ENCODE assay signal across 9 cellular contexts in the genomic region with DNA sequence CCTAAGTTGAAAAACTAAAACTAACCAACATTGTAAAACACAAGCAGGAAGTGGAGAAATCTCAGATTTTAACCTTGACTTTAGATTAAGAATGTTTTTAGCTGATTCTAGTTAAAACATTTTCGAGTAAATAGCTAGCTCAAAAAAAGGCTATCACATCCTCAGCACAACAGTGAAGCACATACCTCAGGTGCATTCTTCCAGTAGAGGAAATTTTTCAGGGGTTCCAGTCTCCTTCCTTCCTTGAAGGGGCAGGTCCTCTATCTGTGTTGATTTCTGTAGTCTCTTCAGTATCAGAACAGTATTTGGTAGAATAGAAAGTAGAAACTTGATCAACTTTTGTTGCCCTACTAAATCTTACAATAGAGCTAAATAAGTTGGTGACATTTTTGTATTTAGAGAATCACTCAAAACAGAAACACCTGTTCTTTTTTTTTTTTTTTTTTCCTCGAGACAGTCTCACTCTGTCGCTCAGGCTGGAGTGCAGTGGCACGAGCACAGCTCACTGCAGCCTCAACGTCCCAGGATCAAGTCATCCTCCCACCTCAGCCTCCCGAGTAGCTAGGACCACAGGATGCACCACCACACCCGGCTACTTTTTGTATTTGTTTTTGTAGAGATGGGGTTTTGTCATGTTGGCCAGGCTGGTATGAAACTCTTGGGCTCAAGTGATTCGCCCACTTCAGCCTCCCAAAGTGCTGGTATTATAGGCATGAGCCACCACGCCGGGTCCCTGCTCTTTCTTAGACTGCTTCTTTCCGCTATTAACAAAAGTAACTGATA. TPM values are rescaled to one million over a fixed set of nuclear protein-coding genes. Genes with fewer than 3 reads are reported as not detected.
DNase-seq lines count a peak whose midpoint lies in the region; ATAC-seq lines count a peak whose summit lies in the region.
"Had no signal": no experiment of that assay in that cellular context is flagged by ENCODE, and none has a peak within 500 bp of the region (broad histone marks: within the 10 kb centered on the region; RNA-seq: fewer than 3 reads in every experiment).

No MANE protein-coding gene starts in this region.

- H3K27me3 Mint-ChIP-seq in CD4-positive, alpha-beta memory T cell = no peaks in the 10 kb centered on the region
- H3K27me3 Mint-ChIP-seq in activated naive CD8-positive, alpha-beta T cell treated with anti-CD3 and anti-CD28 coated beads, Interleukin-2, amount 50 U/mL, for 24 hours = no peaks in the 10 kb centered on the region

- POLR2A ChIA-PET in CD4-positive, alpha-beta memory T cell (lab: Charles Lee; ENCODE audit: partially characterized antibody) = interaction anchor here (0.6 to 3.5 kb wide), 16 partner anchors 10 to 675 kb away, joined by 3 to 38 read pairs (median 6); partner anchors contain the start of gene WIPF1

- H3K9me3 Mint-ChIP-seq in CD4-positive, alpha-beta memory T cell = peaks cover 0 to 3% (median 0%) of the 10 kb centered on the region in 8 donors
- H3K9me3 Mint-ChIP-seq in activated naive CD8-positive, alpha-beta T cell treated with anti-CD3 and anti-CD28 coated beads, Interleukin-2, amount 50 U/mL, for 24 hours = peaks cover 3% of the 10 kb centered on the region

- peaks cover 43 to 80% (median 61%) of the 10 kb centered on the region in 4 donors for H3K4me1 Mint-ChIP-seq in CD4-positive, alpha-beta memory T cell
- H3K4me1 Mint-ChIP-seq in activated naive CD8-positive, alpha-beta T cell treated with anti-CD3 and anti-CD28 coated beads, Interleukin-2, amount 50 U/mL, for 24 hours = peaks cover 72% of the 10 kb centered on the region

- intact Hi-C loops in CD4-positive, alpha-beta memory T cell (cut with micrococcal nuclease) = loop anchor here (1.0 to 5.0 kb wide), 4 partner anchors 8 to 528 kb away; partner anchors contain the start of genes OLA1 and SP3

- CTCF ChIA-PET in CD4-positive, alpha-beta memory T cell (lab: Charles Lee; ENCODE audit: partially characterized antibody) = interaction anchor here (0.7 to 3.0 kb wide), 18 partner anchors 9 to 195 kb away, joined by 3 to 27 read pairs (median 4); partner anchors contain the start of gene WIPF1

- no peak for DNase-seq in CD4-positive, alpha-beta memory T cell
- no peak for DNase-seq in activated naive CD8-positive, alpha-beta T cell treated with anti-CD3 and anti-CD28 coated beads, Interleukin-2, amount 50 U/mL, for 24 hours
- no peak for DNase-seq in NCI-H1105 treated with DMSO at 0.1 percent for 48 hours (lab: John Stamatoyannopoulos, UW)
- no peak for DNase-seq in hippocampal formation (lab: John Stamatoyannopoulos, UW)
- no peak for DNase-seq in COLO829 (ENCODE audit: low spot score)
- no peak for DNase-seq in SKM-1 treated with dmso at 0.1 percent for 144 hours (lab: John Stamatoyannopoulos, UW; ENCODE audit: unreplicated experiment)
- DNase-seq: GDM1 had no signal

- no peaks in the 10 kb centered on the region for H3K36me3 ChIP-seq in CD4-positive, alpha-beta memory T cell (ENCODE audit: insufficient read depth, low read length)

- peaks cover 74% of the 10 kb centered on the region for H3K4me1 ChIP-seq in CD4-positive, alpha-beta memory T cell (ENCODE audit: insufficient read depth, low read length)

- peak overlapping the region; percentile 84 to 95 (median 90) for H3K4me3 Mint-ChIP-seq in CD4-positive, alpha-beta memory T cell
- H3K4me3 Mint-ChIP-seq in activated naive CD8-positive, alpha-beta T cell treated with anti-CD3 and anti-CD28 coated beads, Interleukin-2, amount 50 U/mL, for 24 hours = peak overlapping the region; percentile 79

- peak overlapping the region; percentile 78 for H3K27ac ChIP-seq in CD4-positive, alpha-beta memory T cell (ENCODE audit: low read depth, low read length)

- H3K36me3 Mint-ChIP-seq in CD4-positive, alpha-beta memory T cell = no peaks in the 10 kb centered on the region
- no peaks in the 10 kb centered on the region for H3K36me3 Mint-ChIP-seq in activated naive CD8-positive, alpha-beta T cell treated with anti-CD3 and anti-CD28 coated beads, Interleukin-2, amount 50 U/mL, for 24 hours (ENCODE audit: low read depth)

- ATAC-seq in GM19438 (IDR thresholded peaks at IDR 0.05; ENCODE audit: low read depth, unreplicated experiment) = peak; percentile 41
- peak; percentile 32 for ATAC-seq in HG03196 (IDR thresholded peaks at IDR 0.05; ENCODE audit: unreplicated experiment)
- no peak for ATAC-seq in activated naive CD8-positive, alpha-beta T cell treated with anti-CD3 and anti-CD28 coated beads, Interleukin-2, amount 50 U/mL, for 24 hours

- no peaks in the 10 kb centered on the region for H3K9me3 ChIP-seq in CD4-positive, alpha-beta memory T cell (ENCODE audit: control insufficient read depth in 1 of 2, low read length in 2 of 2)

- H3K27me3 ChIP-seq in CD4-positive, alpha-beta memory T cell (ENCODE audit: insufficient read depth, low read length) = no peaks in the 10 kb centered on the region

- peak overlapping the region; percentile 33 to 35 for H3K4me3 ChIP-seq in CD4-positive, alpha-beta memory T cell (ENCODE audit: low read length in 2 of 2)

- peak overlapping the region; percentile 91 to 98 (median 96) for H3K27ac Mint-ChIP-seq in CD4-positive, alpha-beta memory T cell
- peak overlapping the region; percentile 94 for H3K27ac Mint-ChIP-seq in activated naive CD8-positive, alpha-beta T cell treated with anti-CD3 and anti-CD28 coated beads, Interleukin-2, amount 50 U/mL, for 24 hours

RNA-seq across cellular contexts. Expression of gene GPR155, which starts 6.9 kb away (rescaled TPM):
- total RNA-seq in CD4-positive, alpha-beta memory T cell = 10 to 100 TPM; 18.2 to 20.4 TPM
- 10 to 100 TPM in 1 of 2 donors, 1 to 10 TPM in 1; 7.5 to 10.6 TPM for polyA plus RNA-seq in CD4-positive, alpha-beta memory T cell
